ENCODE assay signal across 1 cellular context in genomic region chrX:53445977-53446376, GRCh38.
TF ChIP-seq lines count a peak whose summit lies in the region.

No MANE protein-coding gene starts in this region.

TF ChIP-seq in IMR-90, 13 proteins besides CTCF, POLR2A, EP300 and RAD21 (continued from another document):
- TF ChIP-seq RFX5 (IDR thresholded peaks at IDR 0.05; ENCODE audit: low read depth, low read length) (no peak), CHD1 (IDR thresholded peaks at IDR 0.05; ENCODE audit: low read depth, low read length) (no peak), SMC3 (IDR thresholded peaks at IDR 0.05; ENCODE audit: low read depth, low read length) (peak; percentile 40; the same call in 1 of the 2 replicates), MAZ (IDR thresholded peaks at IDR 0.05; ENCODE audit: borderline replicate concordance, low read depth, low read length) (no peak), RCOR1 (IDR thresholded peaks at IDR 0.05; ENCODE audit: insufficient replicate concordance, low read length) (no peak), CEBPB (IDR thresholded peaks at IDR 0.05; ENCODE audit: low read depth, low read length) (no peak)
